21 cellular contexts compared by ENCODE assay signal in genomic region chr11:124499711-124500110, GRCh38. TPM values are rescaled to one million over a fixed set of nuclear protein-coding genes. Genes with fewer than 3 reads are reported as not detected.
A peak's percentile ranks its signal among the peaks of the same experiment; 100 is the strongest.
DNase-seq lines count a peak whose midpoint lies in the region; ATAC-seq and TF ChIP-seq lines count a peak whose summit lies in the region.
"Had no signal": no experiment of that assay in that cellular context is flagged by ENCODE, and none has a peak within 500 bp of the region (broad histone marks: within the 10 kb centered on the region; RNA-seq: fewer than 3 reads in every experiment).

No MANE protein-coding gene starts in this region.

- peaks cover 24% of the 10 kb centered on the region for H3K4me1 ChIP-seq in GM23338 (ENCODE audit: insufficient read depth)
- H3K4me1 ChIP-seq: A549 had no signal

- 0 out of 2 replicates have a peak overlapping the region, but pooled peaks have one; percentile 28 for H3K4me2 ChIP-seq in GM23338
- H3K4me2 ChIP-seq: A549 had no signal

- no peak for TF ChIP-seq CTCF in GM23338 (conservative IDR thresholded peaks at IDR 0.05; ENCODE audit: low read depth in 2 of 2)
- no peak for TF ChIP-seq CTCF in neural crest cell (conservative IDR thresholded peaks at IDR 0.05)

- peaks cover 22% of the 10 kb centered on the region for H3K4me1 Mint-ChIP-seq in GM23338
- no peaks in the 10 kb centered on the region for H3K4me1 Mint-ChIP-seq in neural crest cell
- H3K4me1 Mint-ChIP-seq: CD14-positive monocyte; CD4-positive, alpha-beta memory T cell had no signal

- H3F3A ChIP-seq in GM23338 (replicated peaks; ENCODE audit: low read depth) = no peaks in the 10 kb centered on the region

- DNase-seq in GM23338 (ENCODE audit: low spot score) = no peak
- peak; percentile 27 to 94 (median 69) for DNase-seq in head of caudate nucleus
- no peak for DNase-seq in neural crest cell (ENCODE audit: low read depth, low spot score)
- peak; percentile 53 for DNase-seq in superior temporal gyrus (ENCODE audit: extremely low spot score)
- DNase-seq: AML-193; CD4-positive, alpha-beta memory T cell; DMS153; DMS79; GDM1; GM23248; HCEC 1CT; IMR-90 had no signal

- no peaks in the 10 kb centered on the region for H3K79me2 ChIP-seq in GM23338 (replicated peaks; ENCODE audit: insufficient read depth)

- no peaks in the 10 kb centered on the region for H3K36me3 Mint-ChIP-seq in GM23338 (ENCODE audit: low read depth)
- no peaks in the 10 kb centered on the region for H3K36me3 Mint-ChIP-seq in neural crest cell (ENCODE audit: low read depth)
- H3K36me3 Mint-ChIP-seq: CD14-positive monocyte; CD4-positive, alpha-beta memory T cell had no signal

- H3K9me3 Mint-ChIP-seq in GM23338 (no peaks in the 10 kb centered on the region), neural crest cell (no peaks in the 10 kb centered on the region)

- no peaks in the 10 kb centered on the region for H4K20me1 ChIP-seq in GM23338 (replicated peaks; ENCODE audit: insufficient read depth)

- no peak overlapping the region for H3K27ac ChIP-seq in GM23338 (ENCODE audit: low read depth)
- H3K27ac ChIP-seq: 22Rv1, A549, GM23248 had no signal

- H3K4me3 ChIP-seq in GM23338 = no peak overlapping the region
- H3K4me3 ChIP-seq: A549, GM23248, K562 had no signal

- intact Hi-C loops in head of caudate nucleus (cut with DNase I) = no loop called here

- H3K4me3 Mint-ChIP-seq in GM23338 (no peak overlapping the region), neural crest cell (no peak overlapping the region)
- H3K4me3 Mint-ChIP-seq: CD14-positive monocyte; CD4-positive, alpha-beta memory T cell had no signal

- peak overlapping the region; percentile 49; the same call in 1 of the 2 replicates for H2AFZ ChIP-seq in GM23338
- H2AFZ ChIP-seq: GM23248 had no signal

- H3K27ac Mint-ChIP-seq in GM23338 (no peak overlapping the region; the same call in 1 of the 2 replicates), neural crest cell (ENCODE audit: unreplicated experiment) (peak overlapping the region; percentile 38)
- H3K27ac Mint-ChIP-seq: CD4-positive, alpha-beta memory T cell had no signal

- H3K36me3 ChIP-seq in GM23338 (ENCODE audit: insufficient read depth) = no peaks in the 10 kb centered on the region

- H3K27me3 ChIP-seq in GM23338 (ENCODE audit: insufficient read depth) = no peaks in the 10 kb centered on the region

- ATAC-seq in GM23338 (no peak), HG02973 (IDR thresholded peaks at IDR 0.05; ENCODE audit: unreplicated experiment) (no peak), HG03139 (IDR thresholded peaks at IDR 0.05; ENCODE audit: unreplicated experiment) (no peak), GM21723 (IDR thresholded peaks at IDR 0.05; ENCODE audit: unreplicated experiment) (no peak)
- ATAC-seq: A549, K562 had no signal

- peaks cover 27% of the 10 kb centered on the region for H3K9me2 ChIP-seq in GM23338 (ENCODE audit: insufficient read depth)

- peaks cover 1% of the 10 kb centered on the region for H3K27me3 Mint-ChIP-seq in GM23338 (ENCODE audit: insufficient read depth, low read depth, poor library complexity)
- H3K27me3 Mint-ChIP-seq in neural crest cell (ENCODE audit: low read depth) = peaks cover 15% of the 10 kb centered on the region

TF ChIP-seq in GM23338, 12 proteins besides CTCF, POLR2A, EP300 and RAD21 (continues in another document):
- TF ChIP-seq ZNF331 (CRISPR knock-in tag; IDR thresholded peaks at IDR 0.05; ENCODE audit: low read depth) = no peak
- TF ChIP-seq ZNF114 (CRISPR knock-in tag; IDR thresholded peaks at IDR 0.05) = no peak
- no peak for TF ChIP-seq JUNB (IDR thresholded peaks at IDR 0.05; ENCODE audit: unreplicated experiment)
- no peak for TF ChIP-seq NANOG (IDR thresholded peaks at IDR 0.05; ENCODE audit: borderline replicate concordance)
- no peak for TF ChIP-seq EZH2phosphoT487 (IDR thresholded peaks at IDR 0.05; ENCODE audit: unreplicated experiment)
- TF ChIP-seq REST (IDR thresholded peaks at IDR 0.05; ENCODE audit: unreplicated experiment) = no peak
- no peak for TF ChIP-seq STAT1 (IDR thresholded peaks at IDR 0.05; ENCODE audit: unreplicated experiment)
- TF ChIP-seq ETS1 (IDR thresholded peaks at IDR 0.05) = no peak
- no peak for TF ChIP-seq CREB1 (CRISPR knock-in tag; IDR thresholded peaks at IDR 0.05; ENCODE audit: low read depth)
- TF ChIP-seq EZH2 (IDR thresholded peaks at IDR 0.05; ENCODE audit: low read depth, unreplicated experiment) = no peak

RNA-seq across cellular contexts. Expression of gene OR8B12, which starts 43.7 kb away (rescaled TPM):
- not detected in 2 replicates for total RNA-seq in GM23338 (2014; rRNA removed; shearing (Covaris generic))
- not detected in 2 replicates for polyA plus RNA-seq in GM23338 (2016; fragmentation: Nextera tagmentation; extraction: Ambion mirVana)
- not detected in 2 replicates for total RNA-seq in neural crest cell
- total RNA-seq: CD4-positive, alpha-beta memory T cell; Daoy; GM23248; IMR-90; K562 had no signal
- polyA plus RNA-seq: A549; BJ; CD14-positive monocyte; CD4-positive, alpha-beta memory T cell; GM23248; IMR-90 had no signal

RNA-seq across cellular contexts. Expression of gene OR8B8, which starts 54.2 kb away (rescaled TPM):
- total RNA-seq in GM23338 (2014; rRNA removed; shearing (Covaris generic)) = not detected in 2 replicates
- polyA plus RNA-seq in GM23338 (2016; fragmentation: Nextera tagmentation; extraction: Ambion mirVana) = not detected in 2 replicates
- total RNA-seq in neural crest cell = not detected in 2 replicates
- total RNA-seq: CD4-positive, alpha-beta memory T cell; Daoy; GM23248; IMR-90; K562 had no signal
- polyA plus RNA-seq: A549; BJ; CD14-positive monocyte; CD4-positive, alpha-beta memory T cell; GM23248; IMR-90 had no signal

Comparison
In these comparisons a context has a peak if more than half of its experiments do, and no peak if none do; other contexts are left out.
1. DNase-seq: peak in head of caudate nucleus (42 of 42) and superior temporal gyrus (single experiment); none in GM23338 (single experiment) and neural crest cell (single experiment).